Comparison of ENCODE assay signal across 8 cellular contexts in the genomic region with DNA sequence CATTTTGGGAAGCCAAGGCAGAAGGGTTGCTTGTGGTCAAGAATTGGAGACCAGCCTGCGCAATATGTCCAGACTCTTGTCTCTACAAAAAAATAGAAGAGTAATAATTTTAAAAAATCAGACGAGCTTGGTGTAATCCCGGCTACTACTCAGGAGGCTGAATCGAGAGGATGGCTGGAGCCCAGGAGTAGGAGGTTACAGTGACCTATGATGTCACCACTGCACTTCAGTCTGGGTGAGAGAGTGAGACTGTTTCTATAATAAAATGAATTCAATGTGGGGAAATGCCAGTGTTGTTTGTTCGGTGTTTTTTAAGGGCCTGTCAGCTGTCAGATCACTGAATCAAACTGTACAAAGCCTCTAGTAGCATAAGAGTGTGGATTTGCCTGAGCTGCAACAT. TPM values are rescaled to one million over a fixed set of nuclear protein-coding genes. Genes with fewer than 3 reads are reported as not detected.
DNase-seq lines count a peak whose midpoint lies in the region; ATAC-seq, FAIRE-seq and TF ChIP-seq lines count a peak whose summit lies in the region.

No MANE protein-coding gene starts in this region.

- H3K27ac ChIP-seq in AG04450 (ENCODE audit: low read depth, low read length) (no peak overlapping the region), KMS-11 (no peak overlapping the region), mesenchymal stem cell (ENCODE audit: low read length, poor library complexity, severe bottlenecking) (peak overlapping the region; percentile 30), pancreas (no peak overlapping the region)

- no peak overlapping the region for H3K23ac ChIP-seq in mesenchymal stem cell (ENCODE audit: low read length in 2 of 2)

- no peak overlapping the region for H2BK120ac ChIP-seq in mesenchymal stem cell (ENCODE audit: low read depth, low read length)

- H3K4ac ChIP-seq in mesenchymal stem cell (ENCODE audit: low read depth in 1 of 2, low read length in 2 of 2): no peak overlapping the region

- H3K4me3 ChIP-seq in AG04450 (ENCODE audit: low read depth, low read length): peak overlapping the region; percentile 64
- H3K4me3 ChIP-seq in KMS-11 (IDR thresholded peaks at IDR 0.05; ENCODE audit: insufficient read depth, low read depth, low read length): no peak overlapping the region
- H3K4me3 ChIP-seq in mesenchymal stem cell (ENCODE audit: insufficient read depth in 1 of 2, low read depth in 1 of 2, low read length in 2 of 2): peak overlapping the region in 1 of 2 experiments; percentile 87
- no peak overlapping the region for H3K4me3 ChIP-seq in mucosa of descending colon
- H3K4me3 ChIP-seq in pancreas: no peak overlapping the region

- H4K91ac ChIP-seq in mesenchymal stem cell (ENCODE audit: low read length): no peak overlapping the region

- H3K79me1 ChIP-seq in mesenchymal stem cell (replicated peaks; ENCODE audit: low read length, poor library complexity, severe bottlenecking): no peaks in the 10 kb centered on the region

- peaks cover 31% of the 10 kb centered on the region for H3K79me2 ChIP-seq in KMS-11 (ENCODE audit: insufficient read depth, low read depth)

- no peak overlapping the region for H2BK5ac ChIP-seq in mesenchymal stem cell (ENCODE audit: low read depth, low read length, poor library complexity, severe bottlenecking)

- H3K9ac ChIP-seq in KMS-11 (no peak overlapping the region), mesenchymal stem cell (ENCODE audit: low read length) (peak overlapping the region; percentile 93)

- no peak overlapping the region for H2BK15ac ChIP-seq in mesenchymal stem cell (ENCODE audit: low read depth, poor library complexity, severe bottlenecking)

- CTCF ChIA-PET in AG04450 (lab: Charles Lee): interaction anchor here (0.6 to 2.9 kb wide), 4 partner anchors 26 to 450 kb away, joined by 3 to 14 read pairs (median 6); no protein-coding TSS in a partner anchor

- TF ChIP-seq CTCF in AG04450 (IDR thresholded peaks at IDR 0.05; ENCODE audit: low read depth, low read length) (no peak), KMS-11 (conservative IDR thresholded peaks at IDR 0.05; ENCODE audit: low read depth, low read length) (no peak), mucosa of descending colon (IDR thresholded peaks at IDR 0.05) (no peak), pancreas (IDR thresholded peaks at IDR 0.05) (no peak)

- no peak for FAIRE-seq in pancreas (lab: Jason Lieb, UNC)

- intact Hi-C loops in mucosa of descending colon (cut with DNase I, micrococcal nuclease): no loop called here
- intact Hi-C loops in pancreas (cut with DNase I): no loop called here

- peak overlapping the region; percentile 74; the same call in 1 of the 2 replicates for H3K4me2 ChIP-seq in KMS-11
- H3K4me2 ChIP-seq in mesenchymal stem cell (ENCODE audit: low read length, poor library complexity, severe bottlenecking): no peak overlapping the region

- H3K4me1 ChIP-seq in KMS-11 (ENCODE audit: low read depth, poor library complexity, severe bottlenecking) (peaks cover 28% of the 10 kb centered on the region), mesenchymal stem cell (ENCODE audit: control insufficient read depth, insufficient read depth, low read depth, low read length) (peaks cover 4% of the 10 kb centered on the region), mucosa of descending colon (ENCODE audit: low read depth) (peaks cover 14% of the 10 kb centered on the region), pancreas (peaks cover 7 to 18% (median 15%) of the 10 kb centered on the region in 3 donors)

- H3K14ac ChIP-seq in mesenchymal stem cell (ENCODE audit: low read length in 2 of 2): no peak overlapping the region

- H2BK12ac ChIP-seq in mesenchymal stem cell (ENCODE audit: low read length in 2 of 2): no peak overlapping the region

- no peak for ATAC-seq in mucosa of descending colon
- no peak for ATAC-seq in GM18867 (IDR thresholded peaks at IDR 0.05; ENCODE audit: unreplicated experiment)
- ATAC-seq in pancreas: no peak

- no peak overlapping the region for H2AFZ ChIP-seq in KMS-11 (ENCODE audit: low read depth)
- no peak overlapping the region for H2AFZ ChIP-seq in mesenchymal stem cell (ENCODE audit: low read depth, low read length)

- no peak overlapping the region for H3K18ac ChIP-seq in mesenchymal stem cell (ENCODE audit: low read depth in 1 of 2, low read length in 2 of 2)

- DNase-seq in AG04450 (ENCODE audit: low read depth, low spot score) (no peak), astrocyte of the hippocampus (ENCODE audit: low read depth, low spot score) (peak; percentile 46), mesenchymal stem cell (peak; percentile 28), mucosa of descending colon (no peak), pancreas (no peak)
- no peak for DNase-seq in activated CD4-positive, alpha-beta T cell treated with anti-CD3 and anti-CD28 coated beads for 4 hours

- H3K27me3 ChIP-seq in AG04450 (ENCODE audit: control insufficient read depth, insufficient read depth, low read length): no peaks in the 10 kb centered on the region
- no peaks in the 10 kb centered on the region for H3K27me3 ChIP-seq in KMS-11 (ENCODE audit: insufficient read depth, low read depth)
- no peaks in the 10 kb centered on the region for H3K27me3 ChIP-seq in mesenchymal stem cell (ENCODE audit: control insufficient read depth in 1 of 2, insufficient read depth in 1 of 2, low read length in 2 of 2)
- no peaks in the 10 kb centered on the region for H3K27me3 ChIP-seq in pancreas

- H3K36me3 ChIP-seq in KMS-11 (ENCODE audit: insufficient read depth) (no peaks in the 10 kb centered on the region), mesenchymal stem cell (ENCODE audit: control insufficient read depth in 1 of 2, insufficient read depth in 2 of 2, low read depth in 1 of 2, low read length in 2 of 2) (no peaks in the 10 kb centered on the region), mucosa of descending colon (ENCODE audit: low read depth) (no peaks in the 10 kb centered on the region), pancreas (no peaks in the 10 kb centered on the region)

- H3K9me3 ChIP-seq in AG04450 (ENCODE audit: control insufficient read depth, insufficient read depth, low read length) (no peaks in the 10 kb centered on the region), mesenchymal stem cell (ENCODE audit: control insufficient read depth, low read length) (no peaks in the 10 kb centered on the region), mucosa of descending colon (no peaks in the 10 kb centered on the region), pancreas (no peaks in the 10 kb centered on the region)

- no peak overlapping the region for H2AK5ac ChIP-seq in mesenchymal stem cell (ENCODE audit: low read length, severe bottlenecking)

- no peak overlapping the region for H4K8ac ChIP-seq in mesenchymal stem cell (ENCODE audit: low read length)

- POLR2A ChIA-PET in AG04450 (lab: Yijun Ruan, JAX): no interaction called here

- 75% methylated on average over 4 of the region's 5 CpGs for WGBS in mesenchymal stem cell
- 69 to 77% methylated on average over 5 of the region's 5 CpGs for WGBS in pancreas, 2 donors

- no peaks in the 10 kb centered on the region; the same call in 1 of the 2 replicates for H4K20me1 ChIP-seq in KMS-11 (ENCODE audit: insufficient read depth)

RNA-seq across cellular contexts. Expression of gene FBXL3, which starts 1.2 kb away (rescaled TPM):
- polyA plus RNA-seq in AG04450 (2011; rRNA removed) (29.0 and 38.0 TPM in 2 replicates), pancreas (10 to 100 TPM in 1 of 2 donors, 1 to 10 TPM in 1; 7.5 to 16.8 TPM)
- 19.2 and 36.5 TPM in 2 replicates for polyA minus RNA-seq in AG04450 (2011; rRNA and poly(A)+ RNA removed)
- 20.0 TPM for polyA plus RNA-seq in mesenchymal stem cell (2013, experiment 1 of 2)
- polyA plus RNA-seq in mesenchymal stem cell (2013, experiment 2 of 2): 22.4 TPM
- total RNA-seq in mucosa of descending colon (10 to 100 TPM; 40.5 to 57.1 (median 56.0) TPM), pancreas (10 to 100 TPM; 11.9 to 23.8 (median 14.5) TPM)

RNA-seq across cellular contexts. Expression of gene CLN5, which starts 36.3 kb away (rescaled TPM):
- polyA plus RNA-seq in AG04450 (2011; rRNA removed) (28.7 and 38.6 TPM in 2 replicates), pancreas (10 to 100 TPM in 1 of 2 donors, 1 to 10 TPM in 1; 9.1 to 17.0 TPM)
- polyA minus RNA-seq in AG04450 (2011; rRNA and poly(A)+ RNA removed): 9.1 and 16.1 TPM in 2 replicates
- 28.2 TPM for polyA plus RNA-seq in mesenchymal stem cell (2013, experiment 1 of 2)
- 30.8 TPM for polyA plus RNA-seq in mesenchymal stem cell (2013, experiment 2 of 2)
- total RNA-seq in mucosa of descending colon (10 to 100 TPM; 25.5 to 33.5 (median 26.3) TPM), pancreas (10 to 100 TPM; 14.3 to 24.3 (median 19.4) TPM)

Comparison
In these comparisons a context has a peak if more than half of its experiments do, and no peak if none do; other contexts are left out.
1. DNase-seq: peak in astrocyte of the hippocampus (single experiment) and mesenchymal stem cell (single experiment); none in AG04450 (single experiment), mucosa of descending colon (0 of 3), pancreas (0 of 6) and activated CD4-positive, alpha-beta T cell treated with anti-CD3 and anti-CD28 coated beads for 4 hours (0 of 2).